ENCODE assay signal across 2 cellular contexts in the genomic region with DNA sequence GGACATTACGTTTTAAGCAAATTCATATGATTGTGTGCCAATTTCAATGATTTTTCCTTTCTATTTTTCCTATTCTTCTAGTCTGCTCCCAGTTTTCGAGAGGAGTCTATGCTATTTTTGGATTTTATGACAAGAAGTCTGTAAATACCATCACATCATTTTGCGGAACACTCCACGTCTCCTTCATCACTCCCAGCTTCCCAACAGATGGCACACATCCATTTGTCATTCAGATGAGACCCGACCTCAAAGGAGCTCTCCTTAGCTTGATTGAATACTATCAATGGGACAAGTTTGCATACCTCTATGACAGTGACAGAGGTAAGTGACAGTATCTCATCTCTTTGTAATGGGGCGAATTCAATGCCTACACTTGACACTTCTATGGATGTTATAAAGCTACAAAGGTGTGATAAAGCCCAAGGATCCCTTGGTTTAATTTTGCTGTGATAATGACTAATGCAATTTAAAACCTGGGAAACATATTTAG.
A peak's percentile ranks its signal among the peaks of the same experiment; 100 is the strongest.
TF ChIP-seq lines count a peak whose summit lies in the region.

No MANE protein-coding gene starts in this region.

TF ChIP-seq in GM23338, 12 proteins besides CTCF, POLR2A, EP300 and RAD21 (continued from another document and continues in another):
- TF ChIP-seq, protein P1, sequence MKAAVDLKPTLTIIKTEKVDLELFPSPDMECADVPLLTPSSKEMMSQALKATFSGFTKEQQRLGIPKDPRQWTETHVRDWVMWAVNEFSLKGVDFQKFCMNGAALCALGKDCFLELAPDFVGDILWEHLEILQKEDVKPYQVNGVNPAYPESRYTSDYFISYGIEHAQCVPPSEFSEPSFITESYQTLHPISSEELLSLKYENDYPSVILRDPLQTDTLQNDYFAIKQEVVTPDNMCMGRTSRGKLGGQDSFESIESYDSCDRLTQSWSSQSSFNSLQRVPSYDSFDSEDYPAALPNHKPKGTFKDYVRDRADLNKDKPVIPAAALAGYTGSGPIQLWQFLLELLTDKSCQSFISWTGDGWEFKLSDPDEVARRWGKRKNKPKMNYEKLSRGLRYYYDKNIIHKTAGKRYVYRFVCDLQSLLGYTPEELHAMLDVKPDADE (IDR thresholded peaks at IDR 0.05), result no peak
- no peak for TF ChIP-seq ZNF331 (CRISPR knock-in tag; IDR thresholded peaks at IDR 0.05; ENCODE audit: low read depth)
- TF ChIP-seq JUNB (IDR thresholded peaks at IDR 0.05; ENCODE audit: unreplicated experiment), result no peak
- TF ChIP-seq POLR2AphosphoS5 (IDR thresholded peaks at IDR 0.05; ENCODE audit: low read depth), result no peak
- no peak for TF ChIP-seq REST (IDR thresholded peaks at IDR 0.05; ENCODE audit: unreplicated experiment)
- no peak for TF ChIP-seq ZNF114 (CRISPR knock-in tag; IDR thresholded peaks at IDR 0.05)
- no peak for TF ChIP-seq NANOG (IDR thresholded peaks at IDR 0.05; ENCODE audit: borderline replicate concordance)
- no peak for TF ChIP-seq EZH2phosphoT487 (IDR thresholded peaks at IDR 0.05; ENCODE audit: unreplicated experiment)
- TF ChIP-seq, protein P2, sequence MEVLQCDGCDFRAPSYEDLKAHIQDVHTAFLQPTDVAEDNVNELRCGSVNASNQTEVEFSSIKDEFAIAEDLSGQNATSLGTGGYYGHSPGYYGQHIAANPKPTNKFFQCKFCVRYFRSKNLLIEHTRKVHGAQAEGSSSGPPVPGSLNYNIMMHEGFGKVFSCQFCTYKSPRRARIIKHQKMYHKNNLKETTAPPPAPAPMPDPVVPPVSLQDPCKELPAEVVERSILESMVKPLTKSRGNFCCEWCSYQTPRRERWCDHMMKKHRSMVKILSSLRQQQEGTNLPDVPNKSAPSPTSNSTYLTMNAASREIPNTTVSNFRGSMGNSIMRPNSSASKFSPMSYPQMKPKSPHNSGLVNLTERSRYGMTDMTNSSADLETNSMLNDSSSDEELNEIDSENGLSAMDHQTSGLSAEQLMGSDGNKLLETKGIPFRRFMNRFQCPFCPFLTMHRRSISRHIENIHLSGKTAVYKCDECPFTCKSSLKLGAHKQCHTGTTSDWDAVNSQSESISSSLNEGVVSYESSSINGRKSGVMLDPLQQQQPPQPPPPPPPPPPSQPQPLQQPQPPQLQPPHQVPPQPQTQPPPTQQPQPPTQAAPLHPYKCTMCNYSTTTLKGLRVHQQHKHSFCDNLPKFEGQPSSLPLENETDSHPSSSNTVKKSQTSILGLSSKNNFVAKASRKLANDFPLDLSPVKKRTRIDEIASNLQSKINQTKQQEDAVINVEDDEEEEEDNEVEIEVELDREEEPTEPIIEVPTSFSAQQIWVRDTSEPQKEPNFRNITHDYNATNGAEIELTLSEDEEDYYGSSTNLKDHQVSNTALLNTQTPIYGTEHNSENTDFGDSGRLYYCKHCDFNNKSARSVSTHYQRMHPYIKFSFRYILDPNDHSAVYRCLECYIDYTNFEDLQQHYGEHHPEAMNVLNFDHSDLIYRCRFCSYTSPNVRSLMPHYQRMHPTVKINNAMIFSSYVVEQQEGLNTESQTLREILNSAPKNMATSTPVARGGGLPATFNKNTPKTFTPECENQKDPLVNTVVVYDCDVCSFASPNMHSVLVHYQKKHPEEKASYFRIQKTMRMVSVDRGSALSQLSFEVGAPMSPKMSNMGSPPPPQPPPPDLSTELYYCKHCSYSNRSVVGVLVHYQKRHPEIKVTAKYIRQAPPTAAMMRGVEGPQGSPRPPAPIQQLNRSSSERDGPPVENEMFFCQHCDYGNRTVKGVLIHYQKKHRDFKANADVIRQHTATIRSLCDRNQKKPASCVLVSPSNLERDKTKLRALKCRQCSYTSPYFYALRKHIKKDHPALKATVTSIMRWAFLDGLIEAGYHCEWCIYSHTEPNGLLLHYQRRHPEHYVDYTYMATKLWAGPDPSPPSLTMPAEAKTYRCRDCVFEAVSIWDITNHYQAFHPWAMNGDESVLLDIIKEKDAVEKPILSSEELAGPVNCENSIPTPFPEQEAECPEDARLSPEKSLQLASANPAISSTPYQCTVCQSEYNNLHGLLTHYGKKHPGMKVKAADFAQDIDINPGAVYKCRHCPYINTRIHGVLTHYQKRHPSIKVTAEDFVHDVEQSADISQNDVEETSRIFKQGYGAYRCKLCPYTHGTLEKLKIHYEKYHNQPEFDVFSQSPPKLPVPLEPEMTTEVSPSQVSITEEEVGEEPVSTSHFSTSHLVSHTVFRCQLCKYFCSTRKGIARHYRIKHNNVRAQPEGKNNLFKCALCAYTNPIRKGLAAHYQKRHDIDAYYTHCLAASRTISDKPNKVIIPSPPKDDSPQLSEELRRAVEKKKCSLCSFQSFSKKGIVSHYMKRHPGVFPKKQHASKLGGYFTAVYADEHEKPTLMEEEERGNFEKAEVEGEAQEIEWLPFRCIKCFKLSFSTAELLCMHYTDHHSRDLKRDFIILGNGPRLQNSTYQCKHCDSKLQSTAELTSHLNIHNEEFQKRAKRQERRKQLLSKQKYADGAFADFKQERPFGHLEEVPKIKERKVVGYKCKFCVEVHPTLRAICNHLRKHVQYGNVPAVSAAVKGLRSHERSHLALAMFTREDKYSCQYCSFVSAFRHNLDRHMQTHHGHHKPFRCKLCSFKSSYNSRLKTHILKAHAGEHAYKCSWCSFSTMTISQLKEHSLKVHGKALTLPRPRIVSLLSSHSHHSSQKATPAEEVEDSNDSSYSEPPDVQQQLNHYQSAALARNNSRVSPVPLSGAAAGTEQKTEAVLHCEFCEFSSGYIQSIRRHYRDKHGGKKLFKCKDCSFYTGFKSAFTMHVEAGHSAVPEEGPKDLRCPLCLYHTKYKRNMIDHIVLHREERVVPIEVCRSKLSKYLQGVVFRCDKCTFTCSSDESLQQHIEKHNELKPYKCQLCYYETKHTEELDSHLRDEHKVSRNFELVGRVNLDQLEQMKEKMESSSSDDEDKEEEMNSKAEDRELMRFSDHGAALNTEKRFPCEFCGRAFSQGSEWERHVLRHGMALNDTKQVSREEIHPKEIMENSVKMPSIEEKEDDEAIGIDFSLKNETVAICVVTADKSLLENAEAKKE (CRISPR knock-in tag; IDR thresholded peaks at IDR 0.05), result no peak
- no peak for TF ChIP-seq CREB1 (CRISPR knock-in tag; IDR thresholded peaks at IDR 0.05; ENCODE audit: low read depth)

TF ChIP-seq in neural cell, 6 proteins besides CTCF, POLR2A, EP300 and RAD21 (continued from another document):
- TF ChIP-seq REST (IDR thresholded peaks at IDR 0.05; ENCODE audit: borderline replicate concordance) (peak; percentile 92), TAF1 (IDR thresholded peaks at IDR 0.05; ENCODE audit: low read depth) (no peak), MXI1 (conservative IDR thresholded peaks at IDR 0.05; ENCODE audit: poor library complexity, severe bottlenecking) (no peak), SMC3 (conservative IDR thresholded peaks at IDR 0.05; ENCODE audit: poor library complexity) (no peak)
